ENCODE assay signal across 17 cellular contexts in the genomic region with DNA sequence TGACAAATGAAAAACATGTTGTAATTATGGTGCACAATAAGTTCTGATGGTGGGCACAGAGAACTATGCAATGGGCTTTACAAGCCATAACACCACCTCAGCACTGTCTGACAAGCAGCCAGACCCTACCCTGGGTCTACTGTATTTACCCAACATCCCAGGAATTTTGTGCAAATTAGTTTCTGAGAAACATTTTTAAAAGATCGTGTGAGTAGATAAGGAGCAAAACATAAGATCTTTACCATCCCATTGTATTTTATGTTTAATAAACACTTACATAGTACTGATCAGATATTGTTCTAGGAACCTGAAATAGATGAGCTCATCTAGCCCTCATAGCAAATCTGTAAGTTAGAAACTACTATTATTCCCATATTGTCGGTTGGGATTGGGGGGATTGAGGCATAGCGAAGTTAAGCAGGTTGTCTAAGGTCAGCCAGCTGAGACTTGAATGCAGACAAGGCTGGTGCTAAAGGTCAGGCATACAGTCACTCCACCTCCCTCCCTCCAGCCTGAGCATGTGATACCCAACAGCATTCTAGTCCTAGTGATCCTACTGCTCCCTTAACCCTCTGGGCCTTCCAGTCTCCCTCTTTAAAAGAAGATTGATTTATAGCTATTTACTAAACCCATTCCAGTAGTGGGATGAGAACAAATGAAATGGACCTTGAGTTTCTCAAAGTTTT.
DNase-seq lines count a peak whose midpoint lies in the region; ATAC-seq and TF ChIP-seq lines count a peak whose summit lies in the region.
"Had no signal": no experiment of that assay in that cellular context is flagged by ENCODE, and none has a peak within 500 bp of the region (broad histone marks: within the 10 kb centered on the region; RNA-seq: fewer than 3 reads in every experiment).

No MANE protein-coding gene starts in this region.

- H3K27ac ChIP-seq in tibial artery = peak overlapping the region; percentile 15 to 51
- H3K27ac ChIP-seq: 22Rv1, C4-2B had no signal

- peaks cover 0 to 6% (median 0%) of the 10 kb centered on the region in 3 donors for H3K9me3 ChIP-seq in tibial artery

- ATAC-seq in WTC11 (peak; percentile 51), T-cell (replicated peaks in 1 of 4) (no peak)

- H3K36me3 Mint-ChIP-seq in WTC11 (peaks cover 5% of the 10 kb centered on the region; the same call in 1 of the 2 replicates), T-cell (no peaks in the 10 kb centered on the region)
- no peaks in the 10 kb centered on the region for H3K36me3 Mint-ChIP-seq in activated T-cell treated with anti-CD3 and anti-CD28 coated beads, Interleukin-2, amount 50 U/mL, for 24 hours (ENCODE audit: low read depth)

- POLR2A ChIA-PET in WTC11 (lab: Charles Lee) (no interaction called here), T-cell (lab: Charles Lee) (no interaction called here)

- H3K27ac Mint-ChIP-seq in WTC11 (no peak overlapping the region), T-cell (no peak overlapping the region)
- H3K27ac Mint-ChIP-seq in activated T-cell treated with anti-CD3 and anti-CD28 coated beads, Interleukin-2, amount 50 U/mL, for 24 hours = no peak overlapping the region
- H3K27ac Mint-ChIP-seq: HFFc6 had no signal

- intact Hi-C loops in tibial artery (cut with DNase I; ENCODE audit: low total_unique reads) = no loop called here

- H3K9me3 Mint-ChIP-seq in WTC11 = peaks cover 24% of the 10 kb centered on the region
- peaks cover 7 to 13% (median 12%) of the 10 kb centered on the region in 3 donors for H3K9me3 Mint-ChIP-seq in T-cell
- peaks cover 11% of the 10 kb centered on the region for H3K9me3 Mint-ChIP-seq in activated T-cell treated with anti-CD3 and anti-CD28 coated beads, Interleukin-2, amount 50 U/mL, for 24 hours

- peaks cover 3% of the 10 kb centered on the region for H3K4me1 Mint-ChIP-seq in WTC11
- H3K4me1 Mint-ChIP-seq in T-cell = no peaks in the 10 kb centered on the region
- H3K4me1 Mint-ChIP-seq in activated T-cell treated with anti-CD3 and anti-CD28 coated beads, Interleukin-2, amount 50 U/mL, for 24 hours (ENCODE audit: low read depth) = no peaks in the 10 kb centered on the region

- no peaks in the 10 kb centered on the region for H3K27me3 ChIP-seq in tibial artery

- CTCF ChIA-PET in WTC11 (lab: Charles Lee) = interaction anchor here (0.6 to 1.1 kb wide), 2 partner anchors 393 to 404 kb away, joined by 3 to 4 read pairs; no protein-coding TSS in a partner anchor
- CTCF ChIA-PET in T-cell (lab: Charles Lee) = interaction anchor here in 1 of 2 donors (1.0 kb wide), 1 partner anchor 67 kb away, joined by 3 read pairs; the partner anchor contains the start of gene STAM2

- no peak overlapping the region for H3K4me3 ChIP-seq in tibial artery

- no peaks in the 10 kb centered on the region; the same call in 1 of the 2 replicates for H3K27me3 Mint-ChIP-seq in WTC11 (ENCODE audit: low read depth)
- peaks cover 1 to 8% of the 10 kb centered on the region in 2 donors for H3K27me3 Mint-ChIP-seq in T-cell
- H3K27me3 Mint-ChIP-seq in activated T-cell treated with anti-CD3 and anti-CD28 coated beads, Interleukin-2, amount 50 U/mL, for 24 hours = no peaks in the 10 kb centered on the region

- peak; percentile 9 for DNase-seq in DMS 273 (lab: John Stamatoyannopoulos, UW; ENCODE audit: unreplicated experiment)
- DNase-seq in DMS 273 treated with DMSO at 0.1 percent for 48 hours (lab: John Stamatoyannopoulos, UW) = no peak
- DNase-seq in WTC11 (ENCODE audit: low spot score) = no peak
- DNase-seq in left kidney (ENCODE audit: low read depth, low spot score) = peak; percentile 46
- DNase-seq in tibial artery = no peak
- DNase-seq in T-cell = no peak
- DNase-seq in activated T-cell treated with anti-CD3 and anti-CD28 coated beads, Interleukin-2, amount 50 U/mL, for 24 hours = no peak
- DNase-seq in activated gamma-delta T cell treated with Interleukin-2 at 50 U/mL for 16 hours = no peak
- DNase-seq: DND-41, HFFc6, Kasumi-1, NCI-H1105 treated with DMSO at 0.1 percent for 48 hours, NCI-H2029, NCI-H2171 treated with DMSO at 0.1 percent for 48 hours, SHP77 treated with DMSO at 0.1 percent for 48 hours had no signal

- H3K36me3 ChIP-seq in tibial artery = no peaks in the 10 kb centered on the region

- TF ChIP-seq CTCF in WTC11 (IDR thresholded peaks at IDR 0.05) (no peak), tibial artery (IDR thresholded peaks at IDR 0.05) (no peak)

- H3K4me3 Mint-ChIP-seq in WTC11 (no peak overlapping the region), T-cell (no peak overlapping the region)
- H3K4me3 Mint-ChIP-seq in activated T-cell treated with anti-CD3 and anti-CD28 coated beads, Interleukin-2, amount 50 U/mL, for 24 hours = no peak overlapping the region
- H3K4me3 Mint-ChIP-seq: HFFc6 had no signal

- H3K4me1 ChIP-seq in tibial artery = peaks cover 0 to 27% (median 15%) of the 10 kb centered on the region in 4 donors

TF ChIP-seq in WTC11, 78 proteins besides CTCF, POLR2A, EP300 and RAD21:
- TF ChIP-seq, protein P1, sequence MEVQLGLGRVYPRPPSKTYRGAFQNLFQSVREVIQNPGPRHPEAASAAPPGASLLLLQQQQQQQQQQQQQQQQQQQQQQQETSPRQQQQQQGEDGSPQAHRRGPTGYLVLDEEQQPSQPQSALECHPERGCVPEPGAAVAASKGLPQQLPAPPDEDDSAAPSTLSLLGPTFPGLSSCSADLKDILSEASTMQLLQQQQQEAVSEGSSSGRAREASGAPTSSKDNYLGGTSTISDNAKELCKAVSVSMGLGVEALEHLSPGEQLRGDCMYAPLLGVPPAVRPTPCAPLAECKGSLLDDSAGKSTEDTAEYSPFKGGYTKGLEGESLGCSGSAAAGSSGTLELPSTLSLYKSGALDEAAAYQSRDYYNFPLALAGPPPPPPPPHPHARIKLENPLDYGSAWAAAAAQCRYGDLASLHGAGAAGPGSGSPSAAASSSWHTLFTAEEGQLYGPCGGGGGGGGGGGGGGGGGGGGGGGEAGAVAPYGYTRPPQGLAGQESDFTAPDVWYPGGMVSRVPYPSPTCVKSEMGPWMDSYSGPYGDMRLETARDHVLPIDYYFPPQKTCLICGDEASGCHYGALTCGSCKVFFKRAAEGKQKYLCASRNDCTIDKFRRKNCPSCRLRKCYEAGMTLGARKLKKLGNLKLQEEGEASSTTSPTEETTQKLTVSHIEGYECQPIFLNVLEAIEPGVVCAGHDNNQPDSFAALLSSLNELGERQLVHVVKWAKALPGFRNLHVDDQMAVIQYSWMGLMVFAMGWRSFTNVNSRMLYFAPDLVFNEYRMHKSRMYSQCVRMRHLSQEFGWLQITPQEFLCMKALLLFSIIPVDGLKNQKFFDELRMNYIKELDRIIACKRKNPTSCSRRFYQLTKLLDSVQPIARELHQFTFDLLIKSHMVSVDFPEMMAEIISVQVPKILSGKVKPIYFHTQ (CRISPR knock-in tag; IDR thresholded peaks at IDR 0.05) = no peak
- TF ChIP-seq GABPB1 (CRISPR knock-in tag; IDR thresholded peaks at IDR 0.05) = no peak
- no peak for TF ChIP-seq ZNF263 (CRISPR knock-in tag; IDR thresholded peaks at IDR 0.05; ENCODE audit: low read depth)
- no peak for TF ChIP-seq NFE2L1 (CRISPR knock-in tag; IDR thresholded peaks at IDR 0.05)
- TF ChIP-seq JAZF1 (CRISPR knock-in tag; IDR thresholded peaks at IDR 0.05) = no peak
- TF ChIP-seq ZBTB21 (CRISPR knock-in tag; IDR thresholded peaks at IDR 0.05; ENCODE audit: borderline replicate concordance) = no peak
- TF ChIP-seq SOX15 (CRISPR knock-in tag; IDR thresholded peaks at IDR 0.05) = no peak
- no peak for TF ChIP-seq ETV6 (CRISPR knock-in tag; IDR thresholded peaks at IDR 0.05)
- no peak for TF ChIP-seq ZNF232 (CRISPR knock-in tag; IDR thresholded peaks at IDR 0.05)
- no peak for TF ChIP-seq ZNF138 (CRISPR knock-in tag; conservative IDR thresholded peaks at IDR 0.05)
- no peak for TF ChIP-seq ATF1 (CRISPR knock-in tag; IDR thresholded peaks at IDR 0.05)
- no peak for TF ChIP-seq ATF2 (CRISPR knock-in tag; IDR thresholded peaks at IDR 0.05; ENCODE audit: borderline replicate concordance, low read depth)
- no peak for TF ChIP-seq E2F5 (CRISPR knock-in tag; IDR thresholded peaks at IDR 0.05)
- TF ChIP-seq ZNF512 (CRISPR knock-in tag; IDR thresholded peaks at IDR 0.05; ENCODE audit: borderline replicate concordance) = no peak
TF ChIP-seq in WTC11: peak in this region for 0.

Comparison
In these comparisons a context has a peak if more than half of its experiments do, and no peak if none do; other contexts are left out.
1. DNase-seq: peak in DMS 273 (single experiment) and left kidney (single experiment); none in DMS 273 treated with DMSO at 0.1 percent for 48 hours (single experiment), WTC11 (single experiment), tibial artery (0 of 2), T-cell (0 of 34), activated T-cell treated with anti-CD3 and anti-CD28 coated beads, Interleukin-2, amount 50 U/mL, for 24 hours (single experiment) and activated gamma-delta T cell treated with Interleukin-2 at 50 U/mL for 16 hours (single experiment).